9 cellular contexts compared by ENCODE assay signal in genomic region chr19:48364564-48365363, GRCh38. TPM values are rescaled to one million over a fixed set of nuclear protein-coding genes. Genes with fewer than 3 reads are reported as not detected.
DNase-seq lines count a peak whose midpoint lies in the region; ATAC-seq, FAIRE-seq and TF ChIP-seq lines count a peak whose summit lies in the region.
"Had no signal": no experiment of that assay in that cellular context is flagged by ENCODE, and none has a peak within 500 bp of the region (broad histone marks: within the 10 kb centered on the region; RNA-seq: fewer than 3 reads in every experiment).

No MANE protein-coding gene starts in this region.

- no peak overlapping the region for H3K9ac ChIP-seq in GM23248

- ATAC-seq in foreskin keratinocyte (no peak), GM21576 (IDR thresholded peaks at IDR 0.05; ENCODE audit: unreplicated experiment) (no peak), GM19035 (IDR thresholded peaks at IDR 0.05; ENCODE audit: unreplicated experiment) (no peak)

- H3K27ac ChIP-seq in GM23248 (no peak overlapping the region), foreskin keratinocyte (peak overlapping the region; percentile 71), small intestine (ENCODE audit: low read depth in 1 of 2, low read length in 1 of 2) (peak overlapping the region; percentile 43 to 49)

- H3F3A ChIP-seq in GM23248 (ENCODE audit: insufficient read depth), result no peaks in the 10 kb centered on the region

- no peaks in the 10 kb centered on the region for H3K36me3 ChIP-seq in GM23248 (ENCODE audit: low read depth)
- H3K36me3 ChIP-seq in small intestine (ENCODE audit: control insufficient read depth in 2 of 2, insufficient read depth in 2 of 2, low read length in 2 of 2), result no peaks in the 10 kb centered on the region

- H3K4me3 ChIP-seq in GM23248 (peak overlapping the region; percentile 73), WI38 (ENCODE audit: low read depth, low read length) (peak overlapping the region; percentile 34), small intestine (ENCODE audit: low read depth in 1 of 2, low read length in 2 of 2) (peak overlapping the region in 1 of 2 donors; percentile 23)

- TF ChIP-seq CTCF in WI38 (IDR thresholded peaks at IDR 0.05; ENCODE audit: low read depth, low read length), result no peak
- no peak for TF ChIP-seq CTCF in foreskin keratinocyte (conservative IDR thresholded peaks at IDR 0.05)

- no peaks in the 10 kb centered on the region for H3K4me1 ChIP-seq in GM23248 (ENCODE audit: insufficient read depth)
- H3K4me1 ChIP-seq in foreskin keratinocyte, result peaks cover 3% of the 10 kb centered on the region
- H3K4me1 ChIP-seq in small intestine (ENCODE audit: control insufficient read depth in 2 of 2, insufficient read depth in 1 of 2, low read depth in 1 of 2, low read length in 1 of 2), result peaks cover 4% of the 10 kb centered on the region in 2 donors

- in situ Hi-C loops in GM23248 (cut with MboI), result no loop called here

- H3K9me3 ChIP-seq in GM23248 (ENCODE audit: low read depth), result no peaks in the 10 kb centered on the region
- no peaks in the 10 kb centered on the region for H3K9me3 ChIP-seq in small intestine (ENCODE audit: control insufficient read depth, low read depth)

- no peaks in the 10 kb centered on the region for H3K27me3 ChIP-seq in GM23248 (replicated peaks; ENCODE audit: insufficient read depth)
- H3K27me3 ChIP-seq in foreskin keratinocyte, result no peaks in the 10 kb centered on the region
- no peaks in the 10 kb centered on the region for H3K27me3 ChIP-seq in small intestine (ENCODE audit: control insufficient read depth in 2 of 2, insufficient read depth in 2 of 2, low read length in 2 of 2)

- FAIRE-seq in small intestine (lab: Jason Lieb, UNC), result no peak

- DNase-seq in GM23248 (no peak), foreskin keratinocyte (no peak), small intestine (no peak), kidney tubule cell (ENCODE audit: low spot score) (no peak), SK-N-DZ (ENCODE audit: low spot score) (no peak)

- no peaks in the 10 kb centered on the region for H4K20me1 ChIP-seq in GM23248 (ENCODE audit: insufficient read depth)

- H3K79me2 ChIP-seq in GM23248 (ENCODE audit: insufficient read depth), result no peaks in the 10 kb centered on the region

- H3K4me2 ChIP-seq in GM23248 (ENCODE audit: unreplicated experiment), result no peak overlapping the region

- H2AFZ ChIP-seq in GM23248, result peak overlapping the region; percentile 89

- no peaks in the 10 kb centered on the region for H3K9me2 ChIP-seq in GM23248 (ENCODE audit: insufficient read depth)

- 46 to 48% methylated on average over 10 to 12 of the region's 12 CpGs for WGBS in GM23248 (ENCODE audit: low coverage in 1 of 2, low lambda C conversion rate in 2 of 2, missing lambda C conversion rate in 2 of 2), 2 experiments
- 46 to 54% (median 51%) methylated on average over 12 of the region's 12 CpGs for WGBS in small intestine, 3 donors

RNA-seq across cellular contexts. Expression of gene SYNGR4, which starts 0.6 kb away (rescaled TPM):
- total RNA-seq in GM23248 (2014; rRNA removed; shearing (Covaris generic)), result not detected in 2 replicates
- polyA plus RNA-seq in GM23248 (2016; fragmentation: Nextera tagmentation; extraction: Ambion mirVana) (not detected in 2 replicates), foreskin keratinocyte (not detected in 2 replicates), small intestine (under 1 TPM in 1 of 3 donors, not detected in 2; 0.15 TPM)
- 0.11 TPM in 1 of 2 replicates, not detected in the other for total RNA-seq in foreskin keratinocyte
- not detected in 2 replicates for polyA plus RNA-seq in SK-N-DZ (2014; cell fraction: cytosol; rRNA removed)
- not detected in 2 replicates for polyA plus RNA-seq in SK-N-DZ (2014; cell fraction: nucleus; rRNA removed)
- total RNA-seq: left colon had no signal

RNA-seq across cellular contexts. Expression of gene TMEM143, which starts 1.0 kb away (rescaled TPM):
- total RNA-seq in GM23248 (2014; rRNA removed; shearing (Covaris generic)), result 7.6 and 27.1 TPM in 2 replicates
- 8.6 and 9.9 TPM in 2 replicates for polyA plus RNA-seq in GM23248 (2016; fragmentation: Nextera tagmentation; extraction: Ambion mirVana)
- 2.6 and 2.8 TPM in 2 replicates for total RNA-seq in foreskin keratinocyte
- polyA plus RNA-seq in foreskin keratinocyte, result 3.7 and 4.0 TPM in 2 replicates
- 10 to 100 TPM in 1 of 3 donors, 1 to 10 TPM in 2; 5.9 to 13.2 (median 8.4) TPM for polyA plus RNA-seq in small intestine
- 3.7 and 6.0 TPM in 2 replicates for polyA plus RNA-seq in SK-N-DZ (2014; cell fraction: cytosol; rRNA removed)
- polyA plus RNA-seq in SK-N-DZ (2014; cell fraction: nucleus; rRNA removed), result 8.6 and 18.9 TPM in 2 replicates

RNA-seq across cellular contexts. Expression of gene KDELR1, which starts 26.6 kb away (rescaled TPM):
- total RNA-seq in GM23248 (2014; rRNA removed; shearing (Covaris generic)), result 126 and 170 TPM in 2 replicates
- polyA plus RNA-seq in GM23248 (2016; fragmentation: Nextera tagmentation; extraction: Ambion mirVana) (231 and 242 TPM in 2 replicates), foreskin keratinocyte (213 and 216 TPM in 2 replicates), small intestine (100 to 1,000 TPM in 2 of 3 donors, 10 to 100 TPM in 1; 95.4 to 231 (median 101) TPM)
- total RNA-seq in foreskin keratinocyte, result 113 and 128 TPM in 2 replicates
- polyA plus RNA-seq in SK-N-DZ (2014; cell fraction: cytosol; rRNA removed), result 42.6 and 46.1 TPM in 2 replicates
- polyA plus RNA-seq in SK-N-DZ (2014; cell fraction: nucleus; rRNA removed), result 16.9 and 19.5 TPM in 2 replicates

RNA-seq across cellular contexts. Expression of gene GRIN2D, which starts 28.7 kb away (rescaled TPM):
- 0.54 and 0.76 TPM in 2 replicates for total RNA-seq in GM23248 (2014; rRNA removed; shearing (Covaris generic))
- 0.10 and 0.22 TPM in 2 replicates for polyA plus RNA-seq in GM23248 (2016; fragmentation: Nextera tagmentation; extraction: Ambion mirVana)
- 0.25 and 0.37 TPM in 2 replicates for total RNA-seq in foreskin keratinocyte
- polyA plus RNA-seq in foreskin keratinocyte, result 0.26 and 0.41 TPM in 2 replicates
- polyA plus RNA-seq in small intestine, result under 1 TPM in 1 of 3 donors, not detected in 2; 0.25 TPM
- polyA plus RNA-seq in SK-N-DZ (2014; cell fraction: cytosol; rRNA removed), result 0.07 and 0.08 TPM in 2 replicates
- 0.24 TPM in 1 of 2 replicates, not detected in the other for polyA plus RNA-seq in SK-N-DZ (2014; cell fraction: nucleus; rRNA removed)

RNA-seq across cellular contexts. Expression of gene EMP3, which starts 39.4 kb away (rescaled TPM):
- total RNA-seq in GM23248 (2014; rRNA removed; shearing (Covaris generic)), result 165 and 196 TPM in 2 replicates
- 716 and 742 TPM in 2 replicates for polyA plus RNA-seq in GM23248 (2016; fragmentation: Nextera tagmentation; extraction: Ambion mirVana)
- total RNA-seq in foreskin keratinocyte, result 191 and 218 TPM in 2 replicates
- polyA plus RNA-seq in foreskin keratinocyte, result 337 and 424 TPM in 2 replicates
- 10 to 100 TPM in 2 of 3 donors, 1 to 10 TPM in 1; 3.4 to 47.4 (median 19.5) TPM for polyA plus RNA-seq in small intestine
- polyA plus RNA-seq in SK-N-DZ (2014; cell fraction: cytosol; rRNA removed), result 0.66 and 2.1 TPM in 2 replicates
- polyA plus RNA-seq in SK-N-DZ (2014; cell fraction: nucleus; rRNA removed), result 0.67 and 1.6 TPM in 2 replicates
